In genomic region chr1:42006836-42007235, GRCh38 we compare ENCODE assay signal across 29 cellular contexts.
A peak's percentile ranks its signal among the peaks of the same experiment; 100 is the strongest.
DNase-seq lines count a peak whose midpoint lies in the region; ATAC-seq, FAIRE-seq and TF ChIP-seq lines count a peak whose summit lies in the region.
"Had no signal": no experiment of that assay in that cellular context is flagged by ENCODE, and none has a peak within 500 bp of the region (broad histone marks: within the 10 kb centered on the region; RNA-seq: fewer than 3 reads in every experiment).

No MANE protein-coding gene starts in this region.

- H3K9me3 Mint-ChIP-seq in HFFc6 (no peaks in the 10 kb centered on the region), astrocyte (ENCODE audit: unreplicated experiment) (no peaks in the 10 kb centered on the region), endodermal cell (no peaks in the 10 kb centered on the region)
- H3K9me3 Mint-ChIP-seq: dendritic cell treated with granulocyte-macrophage colony-stimulating factor and Interleukin-4, amounts not matched to agents 40 ng/mL and 50 ng/mL, for 4 days; mesothelial cell of epicardium; naive thymus-derived CD8-positive, alpha-beta T cell; stimulated activated memory B cell treated with anti-CD40 and anti-IgM and Interleukin-4, amounts not matched to agents 10 μg/mL and 1 μg/mL and 100 μg/mL, for 72 hours had no signal

- peaks cover 2% of the 10 kb centered on the region for H3K79me2 ChIP-seq in astrocyte (ENCODE audit: insufficient read depth, low read length)

- H3K4me1 Mint-ChIP-seq in HFFc6 (ENCODE audit: low read depth) (peaks cover 10% of the 10 kb centered on the region; the same call in 1 of the 2 replicates), astrocyte (ENCODE audit: low read depth, unreplicated experiment) (no peaks in the 10 kb centered on the region), endodermal cell (no peaks in the 10 kb centered on the region)

- DNase-seq in AG20443 (ENCODE audit: low spot score) = peak; percentile 20
- peak; percentile 19 for DNase-seq in HFFc6
- DNase-seq in astrocyte (ENCODE audit: low read depth) = peak; percentile 27
- DNase-seq in fibroblast of pulmonary artery (ENCODE audit: low read depth) = peak; percentile 69
- DNase-seq in endodermal cell = no peak
- DNase-seq in activated gamma-delta T cell (lab: John Stamatoyannopoulos, UW) = no peak
- DNase-seq: activated CD8-positive, alpha-beta memory T cell treated with anti-CD3 and anti-CD28 coated beads for 24 hours; activated T-cell treated with anti-CD3 and anti-CD28 coated beads, Interleukin-2, amount 50 U/mL, for 1 hour; adrenal gland; caudate nucleus; DND-41; hypothalamus; KG1; left ventricle myocardium superior; naive thymus-derived CD8-positive, alpha-beta T cell; NCI-H1436 treated with DMSO at 0.1 percent for 48 hours; NCI-H510A treated with DMSO at 0.1 percent for 48 hours; ovary; Peyer's patch; retina; stimulated activated CD4-positive, alpha-beta T cell treated with anti-CD3 and anti-CD28 coated beads, Interleukin-4, amount 100 ng/mL, for 1 hour; uterus had no signal

- H3K27ac ChIP-seq in astrocyte (ENCODE audit: low read depth, low read length) (no peak overlapping the region), endodermal cell (ENCODE audit: low read depth, low read length) (no peak overlapping the region)
- H3K27ac ChIP-seq: adrenal gland; BLaER1 treated with 17β-estradiol and CSF1 and Interleukin-3, amounts not matched to agents 10 nM and 100 nM; gastroesophageal sphincter; ovary; Peyer's patch; uterus had no signal

- H4K20me1 ChIP-seq in astrocyte (ENCODE audit: insufficient read depth, low read length) = peaks cover 20% of the 10 kb centered on the region
- H4K20me1 ChIP-seq: BLaER1 treated with 17β-estradiol and CSF1 and Interleukin-3, amounts not matched to agents 10 nM and 100 nM had no signal

- no peak overlapping the region for H3K4me2 ChIP-seq in astrocyte (ENCODE audit: low read length)
- H3K4me2 ChIP-seq: BLaER1 treated with 17β-estradiol and CSF1 and Interleukin-3, amounts not matched to agents 10 nM and 100 nM had no signal

- peaks cover 4% of the 10 kb centered on the region; the same call in 1 of the 2 replicates for H3K27me3 Mint-ChIP-seq in HFFc6 (ENCODE audit: insufficient read depth)
- peaks cover 21% of the 10 kb centered on the region for H3K27me3 Mint-ChIP-seq in astrocyte (ENCODE audit: low read depth, unreplicated experiment)
- peaks cover 26% of the 10 kb centered on the region for H3K27me3 Mint-ChIP-seq in endodermal cell (ENCODE audit: insufficient read depth)
- H3K27me3 Mint-ChIP-seq: dendritic cell treated with granulocyte-macrophage colony-stimulating factor and Interleukin-4, amounts not matched to agents 40 ng/mL and 50 ng/mL, for 4 days; naive thymus-derived CD8-positive, alpha-beta T cell had no signal

- H3K4me3 ChIP-seq in astrocyte (ENCODE audit: insufficient read depth, low read depth, low read length) = no peak overlapping the region
- no peak overlapping the region for H3K4me3 ChIP-seq in fibroblast of pulmonary artery (replicated peaks; ENCODE audit: low read depth, low read length)
- no peak overlapping the region for H3K4me3 ChIP-seq in endodermal cell (ENCODE audit: low read length)
- H3K4me3 ChIP-seq: adrenal gland; BLaER1 treated with 17β-estradiol and CSF1 and Interleukin-3, amounts not matched to agents 10 nM and 100 nM; gastroesophageal sphincter; ovary; Peyer's patch; uterus had no signal

- H2AFZ ChIP-seq in astrocyte (ENCODE audit: low read depth, low read length) = no peak overlapping the region

- H3K4me1 ChIP-seq in astrocyte (ENCODE audit: insufficient read depth, low read length) (no peaks in the 10 kb centered on the region), endodermal cell (ENCODE audit: control insufficient read depth, insufficient read depth, low read length) (no peaks in the 10 kb centered on the region)
- H3K4me1 ChIP-seq: gastroesophageal sphincter, Peyer's patch, uterus had no signal

- H3K27me3 ChIP-seq in astrocyte (ENCODE audit: insufficient read depth, low read length) = no peaks in the 10 kb centered on the region
- H3K27me3 ChIP-seq in endodermal cell (ENCODE audit: control insufficient read depth, insufficient read depth, low read length, poor library complexity, severe bottlenecking) = peaks cover 11% of the 10 kb centered on the region
- H3K27me3 ChIP-seq: adrenal gland; BLaER1 treated with 17β-estradiol and CSF1 and Interleukin-3, amounts not matched to agents 10 nM and 100 nM; gastroesophageal sphincter; ovary; Peyer's patch; uterus had no signal

- 91 to 92% methylated on average over 2 to 3 of the region's 3 CpGs for WGBS in endodermal cell (ENCODE audit: insufficient coverage in 1 of 2, insufficient read length in 1 of 2), 2 experiments

- peak; percentile 43 for FAIRE-seq in astrocyte (lab: Jason Lieb, UNC)

- H3K27ac Mint-ChIP-seq in HFFc6 (no peak overlapping the region), astrocyte (ENCODE audit: unreplicated experiment) (no peak overlapping the region), endodermal cell (no peak overlapping the region)
- H3K27ac Mint-ChIP-seq: dendritic cell treated with granulocyte-macrophage colony-stimulating factor and Interleukin-4, amounts not matched to agents 40 ng/mL and 50 ng/mL, for 4 days; mesothelial cell of epicardium; naive thymus-derived CD8-positive, alpha-beta T cell; stimulated activated memory B cell treated with anti-CD40 and anti-IgM and Interleukin-4, amounts not matched to agents 10 μg/mL and 1 μg/mL and 100 μg/mL, for 72 hours had no signal

- H3K36me3 Mint-ChIP-seq in HFFc6 (ENCODE audit: low read depth) = no peaks in the 10 kb centered on the region
- no peaks in the 10 kb centered on the region for H3K36me3 Mint-ChIP-seq in astrocyte (ENCODE audit: low read depth, unreplicated experiment)
- no peaks in the 10 kb centered on the region for H3K36me3 Mint-ChIP-seq in endodermal cell (ENCODE audit: low read depth)
- H3K36me3 Mint-ChIP-seq: mesothelial cell of epicardium; naive thymus-derived CD8-positive, alpha-beta T cell; stimulated activated memory B cell treated with anti-CD40 and anti-IgM and Interleukin-4, amounts not matched to agents 10 μg/mL and 1 μg/mL and 100 μg/mL, for 72 hours had no signal

- H3K4me3 Mint-ChIP-seq in HFFc6 = no peak overlapping the region
- no peak overlapping the region for H3K4me3 Mint-ChIP-seq in astrocyte (ENCODE audit: unreplicated experiment)
- H3K4me3 Mint-ChIP-seq in endodermal cell = no peak overlapping the region
- H3K4me3 Mint-ChIP-seq: dendritic cell treated with granulocyte-macrophage colony-stimulating factor and Interleukin-4, amounts not matched to agents 40 ng/mL and 50 ng/mL, for 4 days; mesothelial cell of epicardium; naive thymus-derived CD8-positive, alpha-beta T cell; stimulated activated memory B cell treated with anti-CD40 and anti-IgM and Interleukin-4, amounts not matched to agents 10 μg/mL and 1 μg/mL and 100 μg/mL, for 72 hours had no signal

- H3K9me3 ChIP-seq in astrocyte (ENCODE audit: insufficient read depth, low read depth, low read length) (no peaks in the 10 kb centered on the region), endodermal cell (ENCODE audit: control insufficient read depth, low read length) (no peaks in the 10 kb centered on the region)
- H3K9me3 ChIP-seq: adrenal gland, gastroesophageal sphincter, ovary, Peyer's patch, uterus had no signal

- H3K9ac ChIP-seq in astrocyte (ENCODE audit: low read length) = no peak overlapping the region
- no peak overlapping the region for H3K9ac ChIP-seq in endodermal cell (ENCODE audit: extremely low read depth, low read length, poor library complexity, severe bottlenecking)
- H3K9ac ChIP-seq: BLaER1 treated with 17β-estradiol and CSF1 and Interleukin-3, amounts not matched to agents 10 nM and 100 nM had no signal

- ATAC-seq in GM18498 (IDR thresholded peaks at IDR 0.05; ENCODE audit: unreplicated experiment) (no peak), GM18873 (IDR thresholded peaks at IDR 0.05; ENCODE audit: low FRiP score, unreplicated experiment) (no peak)
- ATAC-seq: gastroesophageal sphincter; left ventricle myocardium superior; naive thymus-derived CD8-positive, alpha-beta T cell; stimulated activated memory B cell treated with anti-CD40 and anti-IgM and Interleukin-4, amounts not matched to agents 10 μg/mL and 1 μg/mL and 100 μg/mL, for 72 hours had no signal

- TF ChIP-seq CTCF in HFFc6 (IDR thresholded peaks at IDR 0.05) (no peak), astrocyte (IDR thresholded peaks at IDR 0.05; ENCODE audit: insufficient read depth, low read depth, low read length) (no peak), fibroblast of pulmonary artery (IDR thresholded peaks at IDR 0.05; ENCODE audit: low read length, missing control alignments) (no peak), endodermal cell (conservative IDR thresholded peaks at IDR 0.05) (no peak)

- no peaks in the 10 kb centered on the region for H3K36me3 ChIP-seq in astrocyte (ENCODE audit: insufficient read depth, low read length)
- no peaks in the 10 kb centered on the region for H3K36me3 ChIP-seq in endodermal cell (ENCODE audit: control insufficient read depth, insufficient read depth, low read length)
- H3K36me3 ChIP-seq: adrenal gland; BLaER1 treated with 17β-estradiol and CSF1 and Interleukin-3, amounts not matched to agents 10 nM and 100 nM; gastroesophageal sphincter; ovary; Peyer's patch; uterus had no signal

Comparison
In these comparisons a context has a peak if more than half of its experiments do, and no peak if none do; other contexts are left out.
1. DNase-seq: peak in AG20443 (single experiment), HFFc6 (single experiment), astrocyte (single experiment) and fibroblast of pulmonary artery (single experiment); none in endodermal cell (single experiment) and activated gamma-delta T cell (single experiment).